ENCODE assay signal across 9 cellular contexts in genomic region chr6:151482290-151482689, GRCh38. TPM values are rescaled to one million over a fixed set of nuclear protein-coding genes. Genes with fewer than 3 reads are reported as not detected.
DNase-seq lines count a peak whose midpoint lies in the region; ATAC-seq and TF ChIP-seq lines count a peak whose summit lies in the region.
"Had no signal": no experiment of that assay in that cellular context is flagged by ENCODE, and none has a peak within 500 bp of the region (broad histone marks: within the 10 kb centered on the region; RNA-seq: fewer than 3 reads in every experiment).

No MANE protein-coding gene starts in this region.

- no peak overlapping the region for H4K8ac ChIP-seq in neuronal stem cell (ENCODE audit: low read depth, low read length)

- CTCF ChIA-PET in activated CD8-positive, alpha-beta T cell treated with anti-CD3 and anti-CD28 coated beads, Interleukin-2, amount 10 ng/mL, durations not matched to agents 7 days and 5 days (lab: Charles Lee): interaction anchor here (0.8 to 1.6 kb wide), 6 partner anchors 9 to 882 kb away, joined by 3 to 6 read pairs (median 4); no protein-coding TSS in a partner anchor

- no peaks in the 10 kb centered on the region for H3K9me3 Mint-ChIP-seq in activated CD8-positive, alpha-beta T cell treated with anti-CD3 and anti-CD28 coated beads, Interleukin-2, amount 10 ng/mL, durations not matched to agents 7 days and 5 days (ENCODE audit: insufficient read depth)

- H2BK15ac ChIP-seq in neuronal stem cell (ENCODE audit: low read length): no peak overlapping the region

- no peak overlapping the region for H2AK5ac ChIP-seq in neuronal stem cell (ENCODE audit: low read depth, low read length)

- no peaks in the 10 kb centered on the region for H3K27me3 ChIP-seq in neuronal stem cell (ENCODE audit: control insufficient read depth in 3 of 3, insufficient read depth in 3 of 3, low read depth in 1 of 3, low read length in 3 of 3)

- H3K9me3 ChIP-seq in neuronal stem cell (replicated peaks in 1 of 2; ENCODE audit: control insufficient read depth in 2 of 2, insufficient read depth in 1 of 2, low read depth in 1 of 2, low read length in 2 of 2): no peaks in the 10 kb centered on the region

- peak; percentile 55 for DNase-seq in AG10803 (ENCODE audit: low read depth)
- DNase-seq in GM20000 (ENCODE audit: low spot score): peak; percentile 42
- DNase-seq in activated CD8-positive, alpha-beta T cell treated with anti-CD3 and anti-CD28 coated beads, Interleukin-2, amount 10 ng/mL, durations not matched to agents 7 days and 5 days: no peak
- peak; percentile 56 for DNase-seq in left kidney (ENCODE audit: low read depth, low spot score)
- no peak for DNase-seq in neuronal stem cell (ENCODE audit: low spot score)
- DNase-seq in D341Med (ENCODE audit: low spot score): no peak
- no peak for DNase-seq in 8988T
- DNase-seq in H4 (ENCODE audit: low spot score): no peak
- DNase-seq: T-helper 9 cell had no signal

- H3K4me1 ChIP-seq in neuronal stem cell (ENCODE audit: control insufficient read depth in 2 of 2, insufficient read depth in 1 of 2, low read depth in 1 of 2, low read length in 2 of 2): no peaks in the 10 kb centered on the region

- TF ChIP-seq CTCF in AG10803 (conservative IDR thresholded peaks at IDR 0.05; ENCODE audit: low read length): no peak
- TF ChIP-seq CTCF in GM20000 (IDR thresholded peaks at IDR 0.05; ENCODE audit: extremely low read depth, missing control alignments): no peak

- no peaks in the 10 kb centered on the region for H3K79me1 ChIP-seq in neuronal stem cell (ENCODE audit: low read depth, low read length)

- no peak overlapping the region for H4K91ac ChIP-seq in neuronal stem cell (ENCODE audit: low read depth, low read length, poor library complexity)

- H3K18ac ChIP-seq in neuronal stem cell (ENCODE audit: low read length): no peak overlapping the region

- H2BK5ac ChIP-seq in neuronal stem cell (ENCODE audit: low read length): no peak overlapping the region

- H3K14ac ChIP-seq in neuronal stem cell (ENCODE audit: low read length): no peak overlapping the region

- H2BK12ac ChIP-seq in neuronal stem cell (ENCODE audit: low read length): no peak overlapping the region

- no peak overlapping the region for H3K23ac ChIP-seq in neuronal stem cell (ENCODE audit: low read depth, low read length, poor library complexity)

- peak overlapping the region; percentile 87 for H3K27ac Mint-ChIP-seq in activated CD8-positive, alpha-beta T cell treated with anti-CD3 and anti-CD28 coated beads, Interleukin-2, amount 10 ng/mL, durations not matched to agents 7 days and 5 days

- H3K4me3 Mint-ChIP-seq in activated CD8-positive, alpha-beta T cell treated with anti-CD3 and anti-CD28 coated beads, Interleukin-2, amount 10 ng/mL, durations not matched to agents 7 days and 5 days: peak overlapping the region; percentile 61

- H3K36me3 Mint-ChIP-seq in activated CD8-positive, alpha-beta T cell treated with anti-CD3 and anti-CD28 coated beads, Interleukin-2, amount 10 ng/mL, durations not matched to agents 7 days and 5 days (ENCODE audit: low read depth): no peaks in the 10 kb centered on the region

- H3K9ac ChIP-seq in neuronal stem cell (ENCODE audit: low read depth, low read length, poor library complexity): no peak overlapping the region

- no peak overlapping the region for H3K4me2 ChIP-seq in neuronal stem cell (ENCODE audit: insufficient read depth, low read length, poor library complexity, severe bottlenecking)

- peaks cover 14% of the 10 kb centered on the region for H3K4me1 Mint-ChIP-seq in activated CD8-positive, alpha-beta T cell treated with anti-CD3 and anti-CD28 coated beads, Interleukin-2, amount 10 ng/mL, durations not matched to agents 7 days and 5 days (ENCODE audit: low read depth)

- H3K36me3 ChIP-seq in neuronal stem cell (replicated peaks in 1 of 2; ENCODE audit: control insufficient read depth in 2 of 2, insufficient read depth in 2 of 2, low read length in 2 of 2): no peaks in the 10 kb centered on the region

- no peak overlapping the region for H2AFZ ChIP-seq in neuronal stem cell (ENCODE audit: low read length)

- ATAC-seq in activated CD8-positive, alpha-beta T cell treated with anti-CD3 and anti-CD28 coated beads, Interleukin-2, amount 10 ng/mL, durations not matched to agents 7 days and 5 days: no peak

- WGBS in neuronal stem cell (ENCODE audit: extremely low coverage in 2 of 2, insufficient read length in 2 of 2, insufficient replicate concordance in 1 of 2), 2 donors: no CpG with 5 or more reads among the region's 5 CpGs

- H2BK120ac ChIP-seq in neuronal stem cell (ENCODE audit: low read depth, low read length): no peak overlapping the region

- no peak overlapping the region for H3K4ac ChIP-seq in neuronal stem cell (ENCODE audit: low read length)

- POLR2A ChIA-PET in activated CD8-positive, alpha-beta T cell treated with anti-CD3 and anti-CD28 coated beads, Interleukin-2, amount 10 ng/mL, durations not matched to agents 7 days and 5 days (lab: Charles Lee): interaction anchor here (0.9 to 1.4 kb wide), 2 partner anchors 23 to 30 kb away, joined by 3 to 6 read pairs; partner anchors contain the start of gene RMND1

- H3K27me3 Mint-ChIP-seq in activated CD8-positive, alpha-beta T cell treated with anti-CD3 and anti-CD28 coated beads, Interleukin-2, amount 10 ng/mL, durations not matched to agents 7 days and 5 days (ENCODE audit: low read depth): no peaks in the 10 kb centered on the region

- no peak overlapping the region for H3K27ac ChIP-seq in neuronal stem cell (replicated peaks; ENCODE audit: low read length)

- peak overlapping the region; percentile 22 for H3K4me3 ChIP-seq in AG10803 (ENCODE audit: low read length)
- H3K4me3 ChIP-seq in neuronal stem cell (ENCODE audit: low read length in 2 of 2): no peak overlapping the region

RNA-seq across cellular contexts. Expression of gene CCDC170, which starts 11.5 kb away (rescaled TPM):
- total RNA-seq in activated CD8-positive, alpha-beta T cell treated with anti-CD3 and anti-CD28 coated beads, Interleukin-2, amount 10 ng/mL, durations not matched to agents 7 days and 5 days: not detected
- polyA plus RNA-seq in neuronal stem cell (2013, experiment 1 of 2): 0.28 TPM
- 0.32 TPM for polyA plus RNA-seq in neuronal stem cell (2013, experiment 2 of 2)
- total RNA-seq in H4 (2014; rRNA removed; shearing (Covaris generic)): not detected in 2 replicates

RNA-seq across cellular contexts. Expression of gene RMND1, which starts 30.4 kb away (rescaled TPM):
- total RNA-seq in activated CD8-positive, alpha-beta T cell treated with anti-CD3 and anti-CD28 coated beads, Interleukin-2, amount 10 ng/mL, durations not matched to agents 7 days and 5 days: 10 to 100 TPM; 18.6 to 19.2 TPM
- 14.3 TPM for polyA plus RNA-seq in neuronal stem cell (2013, experiment 1 of 2)
- 14.5 TPM for polyA plus RNA-seq in neuronal stem cell (2013, experiment 2 of 2)
- 23.1 and 29.6 TPM in 2 replicates for total RNA-seq in H4 (2014; rRNA removed; shearing (Covaris generic))

Comparison
In these comparisons a context has a peak if more than half of its experiments do, and no peak if none do; other contexts are left out.
1. DNase-seq: peak in AG10803 (single experiment), GM20000 (single experiment) and left kidney (single experiment); none in activated CD8-positive, alpha-beta T cell treated with anti-CD3 and anti-CD28 coated beads, Interleukin-2, amount 10 ng/mL, durations not matched to agents 7 days and 5 days (single experiment), neuronal stem cell (single experiment), D341Med (single experiment), 8988T (single experiment) and H4 (single experiment).